Comparison of ENCODE assay signal across 29 cellular contexts in genomic region chr16:4799171-4799855, GRCh38. TPM values are rescaled to one million over a fixed set of nuclear protein-coding genes. Genes with fewer than 3 reads are reported as not detected.
DNase-seq lines count a peak whose midpoint lies in the region; ATAC-seq and TF ChIP-seq lines count a peak whose summit lies in the region.
"Had no signal": no experiment of that assay in that cellular context is flagged by ENCODE, and none has a peak within 500 bp of the region (broad histone marks: within the 10 kb centered on the region; RNA-seq: fewer than 3 reads in every experiment).

No MANE protein-coding gene starts in this region.

- no peak for TF ChIP-seq CTCF in RWPE2 (IDR thresholded peaks at IDR 0.05; ENCODE audit: poor library complexity, severe bottlenecking)
- no peak for TF ChIP-seq CTCF in endothelial cell (IDR thresholded peaks at IDR 0.05; ENCODE audit: unreplicated experiment)
- no peak for TF ChIP-seq CTCF in osteocyte (IDR thresholded peaks at IDR 0.05)

- H3K36me3 ChIP-seq in RWPE2 (ENCODE audit: low read depth) = no peaks in the 10 kb centered on the region

- peaks cover 9% of the 10 kb centered on the region for H3K4me1 ChIP-seq in RWPE2 (ENCODE audit: insufficient read depth, poor library complexity, severe bottlenecking)

- no peaks in the 10 kb centered on the region for H3K27me3 ChIP-seq in RWPE2 (ENCODE audit: insufficient read depth, poor library complexity, severe bottlenecking)
- H3K27me3 ChIP-seq: heart left ventricle, pancreas, tibial nerve had no signal

- intact Hi-C loops in activated CD4-positive, alpha-beta T cell treated with anti-CD3 and anti-CD28 coated beads, Interleukin-2, amount 10 ng/mL, durations not matched to agents 24 days and 14 days (cut with micrococcal nuclease) = no loop called here

- no peak for DNase-seq in activated CD4-positive, alpha-beta T cell treated with anti-CD3 and anti-CD28 coated beads, Interleukin-2, amount 10 ng/mL, durations not matched to agents 24 days and 14 days
- no peak for DNase-seq in activated CD4-positive, alpha-beta T cell treated with anti-CD3 and anti-CD28 coated beads for 48 hours
- DNase-seq in RWPE2 (ENCODE audit: low spot score) (no peak), endothelial cell (ENCODE audit: low spot score) (no peak), osteocyte (ENCODE audit: extremely low spot score, unreplicated experiment) (no peak), COLO668 (lab: John Stamatoyannopoulos, UW; ENCODE audit: unreplicated experiment) (no peak)
- no peak for DNase-seq in stimulated activated naive B cell treated with anti-CD40 and anti-IgM and Interleukin-4, amounts not matched to agents 10 μg/mL and 1 μg/mL and 100 μg/mL, for 72 hours
- DNase-seq: 8988T; activated CD4-positive, alpha-beta T cell treated with anti-CD3 and anti-CD28 coated beads for 4 hours; activated naive CD8-positive, alpha-beta T cell treated with anti-CD3 and anti-CD28 coated beads, Interleukin-2, amount 50 U/mL, for 24 hours; effector CD4-positive, alpha-beta T cell; erythroblast; H9; IMR-90; left cardiac atrium; mesenchymal stem cell; NCI-H1105; NCI-H1930; NCI-H526 treated with DMSO at 0.1 percent for 48 hours; stimulated activated CD4-positive, alpha-beta T cell treated with anti-CD3 and anti-CD28 coated beads, Interleukin-4, amount 100 ng/mL, for 4 hours; stimulated activated naive CD8-positive, alpha-beta T cell treated with anti-CD3 and anti-CD28 coated beads, Interleukin-15, amount 100 ng/mL, for 72 hours had no signal

- no peak overlapping the region for H3K4me3 ChIP-seq in RWPE2 (ENCODE audit: severe bottlenecking)
- H3K4me3 ChIP-seq: pancreas, tibial nerve had no signal

- H3K4me1 Mint-ChIP-seq in activated CD4-positive, alpha-beta T cell treated with anti-CD3 and anti-CD28 coated beads, Interleukin-2, amount 10 ng/mL, durations not matched to agents 24 days and 14 days = peaks cover 7% of the 10 kb centered on the region
- H3K4me1 Mint-ChIP-seq in endothelial cell (ENCODE audit: unreplicated experiment) (peaks cover 10% of the 10 kb centered on the region), osteocyte (ENCODE audit: unreplicated experiment) (peaks cover 19% of the 10 kb centered on the region)
- peaks cover 17 to 47% of the 10 kb centered on the region in 2 donors for H3K4me1 Mint-ChIP-seq in stimulated activated naive B cell treated with anti-CD40 and anti-IgM and Interleukin-4, amounts not matched to agents 10 μg/mL and 1 μg/mL and 100 μg/mL, for 72 hours

- H3K4me3 Mint-ChIP-seq in activated CD4-positive, alpha-beta T cell treated with anti-CD3 and anti-CD28 coated beads, Interleukin-2, amount 10 ng/mL, durations not matched to agents 24 days and 14 days = peak overlapping the region; percentile 30
- peak overlapping the region; percentile 62 for H3K4me3 Mint-ChIP-seq in endothelial cell (ENCODE audit: unreplicated experiment)
- H3K4me3 Mint-ChIP-seq in stimulated activated naive B cell treated with anti-CD40 and anti-IgM and Interleukin-4, amounts not matched to agents 10 μg/mL and 1 μg/mL and 100 μg/mL, for 72 hours = peak overlapping the region; percentile 59 to 81
- no peak overlapping the region for H3K4me3 Mint-ChIP-seq in osteocyte (ENCODE audit: unreplicated experiment)
- H3K4me3 Mint-ChIP-seq: activated naive CD8-positive, alpha-beta T cell treated with anti-CD3 and anti-CD28 coated beads, Interleukin-2, amount 50 U/mL, for 24 hours; H9; T-helper 1 cell treated with Interleukin-12 subunit alpha and Interleukin-12 subunit beta and Interleukin-4 antibody, amounts not matched to agents 30 μg/mL and 1 μg/mL, for 36 hours had no signal

- H3K27ac ChIP-seq in RWPE2 (ENCODE audit: poor library complexity, severe bottlenecking) = peak overlapping the region; percentile 78
- H3K27ac ChIP-seq: tibial nerve had no signal

- no peaks in the 10 kb centered on the region for H3K9me3 ChIP-seq in RWPE2 (ENCODE audit: severe bottlenecking)
- H3K9me3 ChIP-seq: heart left ventricle, pancreas, tibial nerve had no signal

- no peak for ATAC-seq in RWPE2 (ENCODE audit: low read depth)
- ATAC-seq in stimulated activated naive B cell treated with anti-CD40 and anti-IgM and Interleukin-4, amounts not matched to agents 10 μg/mL and 1 μg/mL and 100 μg/mL, for 72 hours (replicated peaks) = no peak
- no peak for ATAC-seq in HG02798 (IDR thresholded peaks at IDR 0.05; ENCODE audit: poor library complexity, unreplicated experiment)
- ATAC-seq: activated naive CD8-positive, alpha-beta T cell treated with anti-CD3 and anti-CD28 coated beads, Interleukin-2, amount 50 U/mL, for 24 hours; heart left ventricle; left cardiac atrium; right cardiac atrium; stimulated activated naive CD8-positive, alpha-beta T cell treated with anti-CD3 and anti-CD28 coated beads, Interleukin-15, amount 100 ng/mL, for 72 hours had no signal

- no peaks in the 10 kb centered on the region for H3K9me3 Mint-ChIP-seq in activated CD4-positive, alpha-beta T cell treated with anti-CD3 and anti-CD28 coated beads, Interleukin-2, amount 10 ng/mL, durations not matched to agents 24 days and 14 days
- H3K9me3 Mint-ChIP-seq in endothelial cell (ENCODE audit: unreplicated experiment) (no peaks in the 10 kb centered on the region), osteocyte (ENCODE audit: unreplicated experiment) (no peaks in the 10 kb centered on the region)
- H3K9me3 Mint-ChIP-seq in stimulated activated naive B cell treated with anti-CD40 and anti-IgM and Interleukin-4, amounts not matched to agents 10 μg/mL and 1 μg/mL and 100 μg/mL, for 72 hours = no peaks in the 10 kb centered on the region
- H3K9me3 Mint-ChIP-seq: activated naive CD8-positive, alpha-beta T cell treated with anti-CD3 and anti-CD28 coated beads, Interleukin-2, amount 50 U/mL, for 24 hours; H9; stimulated activated naive CD8-positive, alpha-beta T cell treated with anti-CD3 and anti-CD28 coated beads, Interleukin-15, amount 100 ng/mL, for 72 hours; T-helper 1 cell treated with Interleukin-12 subunit alpha and Interleukin-12 subunit beta and Interleukin-4 antibody, amounts not matched to agents 30 μg/mL and 1 μg/mL, for 36 hours had no signal

- peaks cover 5% of the 10 kb centered on the region for H3K36me3 Mint-ChIP-seq in activated CD4-positive, alpha-beta T cell treated with anti-CD3 and anti-CD28 coated beads, Interleukin-2, amount 10 ng/mL, durations not matched to agents 24 days and 14 days (ENCODE audit: low read depth)
- H3K36me3 Mint-ChIP-seq in endothelial cell (ENCODE audit: low read depth, unreplicated experiment) (peaks cover 13% of the 10 kb centered on the region), osteocyte (ENCODE audit: unreplicated experiment) (no peaks in the 10 kb centered on the region)
- peaks cover 15 to 17% of the 10 kb centered on the region in 2 donors for H3K36me3 Mint-ChIP-seq in stimulated activated naive B cell treated with anti-CD40 and anti-IgM and Interleukin-4, amounts not matched to agents 10 μg/mL and 1 μg/mL and 100 μg/mL, for 72 hours

- no peaks in the 10 kb centered on the region for H3K27me3 Mint-ChIP-seq in activated CD4-positive, alpha-beta T cell treated with anti-CD3 and anti-CD28 coated beads, Interleukin-2, amount 10 ng/mL, durations not matched to agents 24 days and 14 days
- H3K27me3 Mint-ChIP-seq in endothelial cell (ENCODE audit: unreplicated experiment) (peaks cover 2% of the 10 kb centered on the region), osteocyte (ENCODE audit: unreplicated experiment) (no peaks in the 10 kb centered on the region)
- no peaks in the 10 kb centered on the region for H3K27me3 Mint-ChIP-seq in stimulated activated naive B cell treated with anti-CD40 and anti-IgM and Interleukin-4, amounts not matched to agents 10 μg/mL and 1 μg/mL and 100 μg/mL, for 72 hours
- H3K27me3 Mint-ChIP-seq: activated naive CD8-positive, alpha-beta T cell treated with anti-CD3 and anti-CD28 coated beads, Interleukin-2, amount 50 U/mL, for 24 hours; stimulated activated naive CD8-positive, alpha-beta T cell treated with anti-CD3 and anti-CD28 coated beads, Interleukin-15, amount 100 ng/mL, for 72 hours had no signal

- H3K27ac Mint-ChIP-seq in activated CD4-positive, alpha-beta T cell treated with anti-CD3 and anti-CD28 coated beads, Interleukin-2, amount 10 ng/mL, durations not matched to agents 24 days and 14 days = no peak overlapping the region
- H3K27ac Mint-ChIP-seq in endothelial cell (ENCODE audit: unreplicated experiment) (no peak overlapping the region), osteocyte (ENCODE audit: unreplicated experiment) (no peak overlapping the region)
- peak overlapping the region; percentile 14 for H3K27ac Mint-ChIP-seq in stimulated activated naive B cell treated with anti-CD40 and anti-IgM and Interleukin-4, amounts not matched to agents 10 μg/mL and 1 μg/mL and 100 μg/mL, for 72 hours
- H3K27ac Mint-ChIP-seq: activated naive CD8-positive, alpha-beta T cell treated with anti-CD3 and anti-CD28 coated beads, Interleukin-2, amount 50 U/mL, for 24 hours; H9; stimulated activated naive CD8-positive, alpha-beta T cell treated with anti-CD3 and anti-CD28 coated beads, Interleukin-15, amount 100 ng/mL, for 72 hours; T-helper 1 cell treated with Interleukin-12 subunit alpha and Interleukin-12 subunit beta and Interleukin-4 antibody, amounts not matched to agents 30 μg/mL and 1 μg/mL, for 36 hours had no signal

RNA-seq across cellular contexts. Expression of gene ROGDI, which starts 3.1 kb away (rescaled TPM):
- total RNA-seq in activated CD4-positive, alpha-beta T cell treated with anti-CD3 and anti-CD28 coated beads, Interleukin-2, amount 10 ng/mL, durations not matched to agents 24 days and 14 days = 3.8 and 4.4 TPM in 2 replicates
- 46.2 TPM for total RNA-seq in endothelial cell (ENCODE audit: unreplicated experiment)
- 16.1 and 19.1 TPM in 2 replicates for total RNA-seq in osteocyte

RNA-seq across cellular contexts. Expression of gene SMIM22, which starts 4.1 kb away (rescaled TPM):
- not detected in 2 replicates for total RNA-seq in activated CD4-positive, alpha-beta T cell treated with anti-CD3 and anti-CD28 coated beads, Interleukin-2, amount 10 ng/mL, durations not matched to agents 24 days and 14 days
- not detected for total RNA-seq in endothelial cell (ENCODE audit: unreplicated experiment)
- not detected in 2 replicates for total RNA-seq in osteocyte
- total RNA-seq: cerebellum, fibroblast of villous mesenchyme, H9, heart left ventricle, IMR-90, left cardiac atrium, right cardiac atrium, tibial nerve had no signal

RNA-seq across cellular contexts. Expression of gene SEPTIN12, which starts 11.2 kb away (rescaled TPM):
- not detected in 2 replicates for total RNA-seq in activated CD4-positive, alpha-beta T cell treated with anti-CD3 and anti-CD28 coated beads, Interleukin-2, amount 10 ng/mL, durations not matched to agents 24 days and 14 days
- total RNA-seq in endothelial cell (ENCODE audit: unreplicated experiment) = 11.5 TPM
- not detected in 2 replicates for total RNA-seq in osteocyte
- total RNA-seq: cerebellum, fibroblast of villous mesenchyme, IMR-90, left cardiac atrium, pancreas, tibial nerve had no signal

RNA-seq across cellular contexts. Expression of gene ZNF500, which starts 32.4 kb away (rescaled TPM):
- 15.0 and 16.1 TPM in 2 replicates for total RNA-seq in activated CD4-positive, alpha-beta T cell treated with anti-CD3 and anti-CD28 coated beads, Interleukin-2, amount 10 ng/mL, durations not matched to agents 24 days and 14 days
- total RNA-seq in endothelial cell (ENCODE audit: unreplicated experiment) (32.8 TPM), osteocyte (22.8 and 23.5 TPM in 2 replicates)

RNA-seq across cellular contexts. Expression of gene GLYR1, which starts 47.8 kb away (rescaled TPM):
- 109 and 119 TPM in 2 replicates for total RNA-seq in activated CD4-positive, alpha-beta T cell treated with anti-CD3 and anti-CD28 coated beads, Interleukin-2, amount 10 ng/mL, durations not matched to agents 24 days and 14 days
- total RNA-seq in endothelial cell (ENCODE audit: unreplicated experiment) (111 TPM), osteocyte (73.5 and 76.9 TPM in 2 replicates)

Comparison
In these comparisons a context has a peak if more than half of its experiments do, and no peak if none do; other contexts are left out.
1. RNA of gene SEPTIN12, which starts 11.2 kb away (total RNA-seq): 11.5 TPM in endothelial cell (single experiment); not detected in activated CD4-positive, alpha-beta T cell treated with anti-CD3 and anti-CD28 coated beads, Interleukin-2, amount 10 ng/mL, durations not matched to agents 24 days and 14 days and not detected in osteocyte; every median in the first group is over 10 times any median in the second.